In genomic region chr10:113950268-113950667, GRCh38 we compare ENCODE assay signal across 8 cellular contexts.
"Had no signal": no experiment of that assay in that cellular context is flagged by ENCODE, and none has a peak within 500 bp of the region (broad histone marks: within the 10 kb centered on the region; RNA-seq: fewer than 3 reads in every experiment).

No MANE protein-coding gene starts in this region.

- ATAC-seq: GM12878 had no signal

- DNase-seq: GDM1, GF-D8 had no signal

- H3K4me3 ChIP-seq: GM12878 had no signal

- FAIRE-seq: G401.6, GM12878, GM12891, GM12892, GM18507, GM19239 had no signal
